ENCODE assay signal across 11 cellular contexts in the genomic region with DNA sequence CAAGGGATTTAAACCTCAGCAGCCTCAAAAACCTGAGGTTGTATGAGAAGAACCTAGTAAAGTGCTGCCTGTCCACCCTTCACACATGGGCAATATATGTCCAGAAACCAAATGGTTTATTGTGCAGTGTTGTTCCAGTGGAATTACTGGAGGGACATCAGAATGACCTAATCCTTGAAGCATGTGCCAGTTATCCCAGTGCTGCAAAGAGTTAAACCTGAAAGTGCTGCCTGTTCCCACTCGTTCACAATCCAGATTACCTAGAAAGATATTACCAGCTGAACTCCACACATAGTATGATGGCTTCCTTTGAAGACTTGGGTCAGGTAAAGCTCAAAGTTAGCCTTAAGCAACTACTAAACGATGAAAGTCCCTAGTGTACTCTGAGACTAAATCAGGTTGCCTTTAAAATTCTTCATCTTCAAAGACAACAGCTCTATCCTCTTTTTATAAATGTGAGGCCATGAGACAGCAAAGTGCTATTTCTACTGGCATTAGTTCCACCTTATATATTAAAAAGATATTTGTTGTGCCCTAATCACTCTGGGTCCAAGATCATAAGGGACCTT.
A peak's percentile ranks its signal among the peaks of the same experiment; 100 is the strongest.
DNase-seq lines count a peak whose midpoint lies in the region; ATAC-seq and TF ChIP-seq lines count a peak whose summit lies in the region.
"Had no signal": no experiment of that assay in that cellular context is flagged by ENCODE, and none has a peak within 500 bp of the region (broad histone marks: within the 10 kb centered on the region; RNA-seq: fewer than 3 reads in every experiment).

No MANE protein-coding gene starts in this region.

- peaks cover 27 to 88% (median 85%) of the 10 kb centered on the region in 4 donors for H3K4me1 Mint-ChIP-seq in naive thymus-derived CD8-positive, alpha-beta T cell

- H3K36me3 ChIP-seq in PC-3 (ENCODE audit: low read depth, low read length), result no peaks in the 10 kb centered on the region
- H3K36me3 ChIP-seq in BE2C, result no peaks in the 10 kb centered on the region

- peaks cover 24% of the 10 kb centered on the region for H3F3A ChIP-seq in PC-3 (ENCODE audit: low read length, unreplicated experiment)

- H3K9me2 ChIP-seq in PC-3 (replicated peaks; ENCODE audit: low read length), result no peaks in the 10 kb centered on the region

- no peaks in the 10 kb centered on the region for H3K27me3 Mint-ChIP-seq in naive thymus-derived CD8-positive, alpha-beta T cell
- H3K27me3 Mint-ChIP-seq: CD4-positive, alpha-beta memory T cell had no signal

- no peak overlapping the region for H3K4me3 ChIP-seq in PC-3 (ENCODE audit: low read length)
- H3K4me3 ChIP-seq in BE2C (ENCODE audit: low read depth, low read length), result no peak overlapping the region
- H3K4me3 ChIP-seq: coronary artery had no signal

- H3K27ac ChIP-seq in PC-3 (ENCODE audit: low read length), result peak overlapping the region; percentile 89

- POLR2A ChIA-PET in PC-3 (lab: Charles Lee; ENCODE audit: unreplicated experiment), result no interaction called here
- POLR2A ChIA-PET in naive thymus-derived CD8-positive, alpha-beta T cell (lab: Charles Lee), result interaction anchor here (0.6 kb wide), 1 partner anchor 590 kb away, joined by 3 read pairs; no protein-coding TSS in a partner anchor

- H3K4me2 ChIP-seq in PC-3 (ENCODE audit: low read length), result peak overlapping the region; percentile 34

- H3K9me3 ChIP-seq in PC-3 (ENCODE audit: low read length) (no peaks in the 10 kb centered on the region), BE2C (no peaks in the 10 kb centered on the region)

- BruUV-seq in PC-3 (replicated peaks; lab: Mats Ljungman, UMichigan), result no TSS peak

- peak overlapping the region; percentile 31 for H3K9ac ChIP-seq in PC-3 (ENCODE audit: low read length)

- peaks cover 5 to 13% (median 9%) of the 10 kb centered on the region in 3 donors for H3K36me3 Mint-ChIP-seq in naive thymus-derived CD8-positive, alpha-beta T cell

- ATAC-seq in GM19035 (IDR thresholded peaks at IDR 0.05; ENCODE audit: unreplicated experiment) (peak; percentile 4), PC-3 (peak; percentile 1; the same call in 1 of the 2 replicates), HG03045 (IDR thresholded peaks at IDR 0.05; ENCODE audit: unreplicated experiment) (no peak), sciatic nerve (no peak)
- no peak for ATAC-seq in naive thymus-derived CD8-positive, alpha-beta T cell

- peak overlapping the region in 2 of 10 donors; percentile 7 to 79 for H3K27ac Mint-ChIP-seq in naive thymus-derived CD8-positive, alpha-beta T cell

- H3K4me3 Mint-ChIP-seq in naive thymus-derived CD8-positive, alpha-beta T cell, result no peak overlapping the region

- CTCF ChIA-PET in PC-3 (lab: Charles Lee), result no interaction called here

- intact Hi-C loops in PC-3 (cut with micrococcal nuclease), result loop anchor here (10.0 kb wide), 1 partner anchor 216 kb away; no protein-coding TSS in a partner anchor
- intact Hi-C loops in sciatic nerve (cut with DNase I), result no loop called here

- H3K9me3 Mint-ChIP-seq in naive thymus-derived CD8-positive, alpha-beta T cell, result no peaks in the 10 kb centered on the region
- H3K9me3 Mint-ChIP-seq: CD4-positive, alpha-beta memory T cell had no signal

- H3K4me1 ChIP-seq in PC-3 (ENCODE audit: insufficient read depth, low read length), result peaks cover 94% of the 10 kb centered on the region
- H3K4me1 ChIP-seq in BE2C, result peaks cover 4% of the 10 kb centered on the region

- DNase-seq in A172 (ENCODE audit: low spot score) (peak; percentile 83), PC-3 (peak; percentile 77), fibroblast of peridontal ligament (ENCODE audit: extremely low read depth) (peak; percentile 11), BE2C (no peak), sciatic nerve (ENCODE audit: low spot score) (no peak)
- DNase-seq in naive thymus-derived CD8-positive, alpha-beta T cell, result no peak
- DNase-seq: CD4-positive, alpha-beta memory T cell; hippocampal formation had no signal

- H3K79me2 ChIP-seq in PC-3 (ENCODE audit: low read length), result no peaks in the 10 kb centered on the region

- H2AFZ ChIP-seq in PC-3 (ENCODE audit: low read length), result peak overlapping the region; percentile 51

- no peak for TF ChIP-seq CTCF in PC-3 (conservative IDR thresholded peaks at IDR 0.05; ENCODE audit: low read depth, low read length)
- TF ChIP-seq CTCF in BE2C (IDR thresholded peaks at IDR 0.05; ENCODE audit: low read depth, low read length), result no peak

- H3K27me3 ChIP-seq in PC-3 (ENCODE audit: low read length), result no peaks in the 10 kb centered on the region
- H3K27me3 ChIP-seq in BE2C, result peaks cover 67% of the 10 kb centered on the region

- H4K20me1 ChIP-seq in PC-3 (ENCODE audit: low read length), result no peaks in the 10 kb centered on the region

Comparison
In these comparisons a context has a peak if more than half of its experiments do, and no peak if none do; other contexts are left out.
1. DNase-seq: peak in A172 (single experiment), PC-3 (single experiment) and fibroblast of peridontal ligament (single experiment); none in naive thymus-derived CD8-positive, alpha-beta T cell (0 of 10), BE2C (single experiment) and sciatic nerve (single experiment).
2. ATAC-seq: peak in GM19035 (single experiment) and PC-3 (single experiment); none in naive thymus-derived CD8-positive, alpha-beta T cell (0 of 2), HG03045 (single experiment) and sciatic nerve (single experiment).